26 cellular contexts compared by ENCODE assay signal in the genomic region with DNA sequence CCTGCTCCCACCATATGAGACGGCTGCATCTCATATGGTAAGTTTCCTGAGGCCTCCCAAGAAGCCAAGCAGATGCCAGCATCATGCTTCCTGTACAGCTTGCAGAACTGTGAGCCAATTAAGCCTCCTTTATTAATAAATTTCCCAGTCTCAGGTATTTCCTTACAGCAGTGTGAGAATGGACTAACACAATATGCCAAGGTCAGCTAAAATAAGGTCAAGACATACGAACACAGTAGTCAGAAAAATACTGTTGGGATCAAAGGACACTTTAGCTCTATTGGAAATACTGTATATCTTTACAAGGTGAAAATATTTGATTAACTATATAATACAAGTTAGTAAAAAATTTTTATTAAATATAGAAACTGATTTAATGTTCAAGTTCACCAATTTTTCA.
"Had no signal": no experiment of that assay in that cellular context is flagged by ENCODE, and none has a peak within 500 bp of the region (broad histone marks: within the 10 kb centered on the region; RNA-seq: fewer than 3 reads in every experiment).

No MANE protein-coding gene starts in this region.

- DNase-seq: hypothalamus; immature natural killer cell; islet precursor cell; left ventricle myocardium inferior; mesendoderm; naive B cell; natural killer cell; nephron progenitor cell; occipital lobe; spleen; stimulated activated CD4-positive, alpha-beta T cell treated with anti-CD3 and anti-CD28 coated beads, Interleukin-4, amount 100 ng/mL, for 24 hours; stimulated activated naive CD4-positive, alpha-beta T cell; tibial artery; trophoblast cell; upper lobe of right lung had no signal

- H3K4me1 ChIP-seq: neural progenitor cell had no signal

- ATAC-seq: natural killer cell; sciatic nerve; stimulated activated effector memory CD8-positive, alpha-beta T cell treated with anti-CD3 and anti-CD28 coated beads, Interleukin-12 subunit alpha, Interleukin-12 subunit beta, amount 100 ng/mL, for 72 hours; upper lobe of right lung had no signal

- H3K4me3 ChIP-seq: left ventricle myocardium inferior, lung, neural progenitor cell, right atrium auricular region, skin epidermis, spleen, suprapubic skin, thoracic aorta, tibial artery, upper lobe of right lung had no signal

- H3K4me2 ChIP-seq: neural progenitor cell had no signal

- FAIRE-seq: urothelium cell line had no signal

- H3K27ac ChIP-seq: left ventricle myocardium inferior, neural progenitor cell, neutrophil, parathyroid adenoma, right atrium auricular region, skin epidermis, spleen, suprapubic skin, thoracic aorta, tibial artery, upper lobe of right lung had no signal

- H3K9me3 ChIP-seq: left ventricle myocardium inferior, neutrophil, right atrium auricular region, spleen, suprapubic skin, thoracic aorta, tibial artery, upper lobe of right lung had no signal
